Comparison of ENCODE assay signal across 1 cellular context in genomic region chr14:92690171-92691011, GRCh38.
TF ChIP-seq lines count a peak whose summit lies in the region.

No MANE protein-coding gene starts in this region.

TF ChIP-seq in GM23338, 12 proteins besides CTCF, POLR2A, EP300 and RAD21 (continued from another document):
- no peak for TF ChIP-seq ZNF462 (CRISPR knock-in tag; IDR thresholded peaks at IDR 0.05)
